In the genomic region with DNA sequence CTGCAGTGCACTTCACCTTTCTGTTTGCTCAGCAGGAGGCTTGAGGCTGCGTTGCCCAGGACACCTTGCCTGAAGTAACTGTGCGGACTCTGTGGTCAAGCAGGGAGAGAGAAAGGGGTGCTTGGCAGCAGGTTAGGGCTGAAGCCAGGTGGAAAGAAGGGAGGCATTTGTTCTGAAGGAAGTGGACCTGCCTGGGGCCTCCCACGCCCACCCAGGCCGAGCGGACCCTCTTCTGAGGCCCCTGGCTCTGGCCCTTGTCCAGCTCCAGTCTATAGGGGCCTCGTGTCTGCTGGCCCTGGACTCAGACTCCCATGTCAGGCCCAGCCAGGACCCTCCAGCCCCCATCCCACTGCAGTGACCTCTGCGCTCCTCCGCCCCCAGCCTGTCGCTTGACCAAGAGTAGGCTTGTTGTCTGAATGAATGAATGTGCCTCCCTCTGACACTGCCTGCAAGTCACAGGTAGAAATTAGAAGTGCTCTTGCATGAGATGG, we compare ENCODE assay signal across 14 cellular contexts. TPM values are rescaled to one million over a fixed set of nuclear protein-coding genes. Genes with fewer than 3 reads are reported as not detected.
DNase-seq lines count a peak whose midpoint lies in the region; ATAC-seq and TF ChIP-seq lines count a peak whose summit lies in the region.
"Had no signal": no experiment of that assay in that cellular context is flagged by ENCODE, and none has a peak within 500 bp of the region (broad histone marks: within the 10 kb centered on the region; RNA-seq: fewer than 3 reads in every experiment).

No MANE protein-coding gene starts in this region.

- H3K36me3 Mint-ChIP-seq in CD4-positive, alpha-beta T cell (ENCODE audit: low read depth) = peaks cover 26% of the 10 kb centered on the region
- H3K36me3 Mint-ChIP-seq in osteocyte (ENCODE audit: unreplicated experiment) = peaks cover 8% of the 10 kb centered on the region

- DNase-seq in 8988T (peak; percentile 2), coronary artery (ENCODE audit: low spot score) (peak; percentile 75), osteocyte (ENCODE audit: extremely low spot score, unreplicated experiment) (peak; percentile 75)
- no peak for DNase-seq in CD4-positive, alpha-beta T cell
- DNase-seq in effector memory CD4-positive, alpha-beta T cell = no peak
- DNase-seq: effector CD8-positive, alpha-beta T cell; RPMI8226; stimulated activated CD4-positive, alpha-beta T cell treated with anti-CD3 and anti-CD28 coated beads, Interleukin-2, amount 100 ng/mL, for 48 hours; stimulated activated naive CD4-positive, alpha-beta T cell treated with Interleukin-2 at 50 U/mL for 16 hours had no signal

- peaks cover 21% of the 10 kb centered on the region for H3K9me3 ChIP-seq in CD4-positive, alpha-beta T cell (ENCODE audit: control insufficient read depth, low read length)
- H3K9me3 ChIP-seq in effector memory CD4-positive, alpha-beta T cell (ENCODE audit: control insufficient read depth, low read length) = peaks cover 5% of the 10 kb centered on the region

- H3K4me3 ChIP-seq in coronary artery = peak overlapping the region; percentile 94
- H3K4me3 ChIP-seq in effector memory CD4-positive, alpha-beta T cell (ENCODE audit: insufficient read depth, low read depth, low read length, poor library complexity, severe bottlenecking) = no peak overlapping the region

- intact Hi-C loops in CD4-positive, alpha-beta T cell (cut with DNase I, micrococcal nuclease) = no loop called here

- POLR2A ChIA-PET in CD4-positive, alpha-beta T cell (lab: Charles Lee) = no interaction called here

- H3K27ac Mint-ChIP-seq in CD4-positive, alpha-beta T cell = peak overlapping the region; percentile 66
- H3K27ac Mint-ChIP-seq in osteocyte (ENCODE audit: unreplicated experiment) = no peak overlapping the region

- H3K27ac ChIP-seq in CD4-positive, alpha-beta T cell (ENCODE audit: low read depth, low read length) = no peak overlapping the region
- peak overlapping the region in 1 of 2 donors; percentile 3 for H3K27ac ChIP-seq in coronary artery
- no peak overlapping the region for H3K27ac ChIP-seq in effector memory CD4-positive, alpha-beta T cell (ENCODE audit: insufficient read depth, low read length, poor library complexity, severe bottlenecking)
- H3K27ac ChIP-seq: ascending aorta, ovary had no signal

- peak overlapping the region; percentile 80 for H3K4me3 Mint-ChIP-seq in CD4-positive, alpha-beta T cell
- no peak overlapping the region for H3K4me3 Mint-ChIP-seq in osteocyte (ENCODE audit: unreplicated experiment)

- no peaks in the 10 kb centered on the region for H3K4me1 ChIP-seq in effector memory CD4-positive, alpha-beta T cell (ENCODE audit: control insufficient read depth, insufficient read depth, low read length, poor library complexity, severe bottlenecking)
- H3K4me1 ChIP-seq: Caco-2 had no signal

- CTCF ChIA-PET in CD4-positive, alpha-beta T cell (lab: Charles Lee) = interaction anchor here (0.7 kb wide), 1 partner anchor 201 kb away, joined by 3 read pairs; no protein-coding TSS in a partner anchor

- no peak for ATAC-seq in CD4-positive, alpha-beta T cell (ENCODE audit: poor library complexity)
- ATAC-seq in GM18867 (IDR thresholded peaks at IDR 0.05; ENCODE audit: unreplicated experiment) = no peak
- no peak for ATAC-seq in HG03025 (IDR thresholded peaks at IDR 0.05; ENCODE audit: low FRiP score, unreplicated experiment)

- H3K9me3 Mint-ChIP-seq in CD4-positive, alpha-beta T cell = peaks cover 10% of the 10 kb centered on the region
- peaks cover 16% of the 10 kb centered on the region for H3K9me3 Mint-ChIP-seq in osteocyte (ENCODE audit: unreplicated experiment)

- peaks cover 18% of the 10 kb centered on the region for H3K4me1 Mint-ChIP-seq in CD4-positive, alpha-beta T cell (ENCODE audit: low read depth)
- H3K4me1 Mint-ChIP-seq in osteocyte (ENCODE audit: unreplicated experiment) = peaks cover 24% of the 10 kb centered on the region

- no peaks in the 10 kb centered on the region for H3K27me3 ChIP-seq in CD4-positive, alpha-beta T cell (ENCODE audit: control insufficient read depth, insufficient read depth, low read length)
- peaks cover 5% of the 10 kb centered on the region for H3K27me3 ChIP-seq in effector memory CD4-positive, alpha-beta T cell (replicated peaks; ENCODE audit: control insufficient read depth, insufficient read depth, low read length, poor library complexity, severe bottlenecking)
- H3K27me3 ChIP-seq: ascending aorta, ovary had no signal

- peaks cover 29% of the 10 kb centered on the region for H3K27me3 Mint-ChIP-seq in CD4-positive, alpha-beta T cell
- peaks cover 11% of the 10 kb centered on the region for H3K27me3 Mint-ChIP-seq in osteocyte (ENCODE audit: unreplicated experiment)

- H3K36me3 ChIP-seq in effector memory CD4-positive, alpha-beta T cell (ENCODE audit: control insufficient read depth, insufficient read depth, low read length) = no peaks in the 10 kb centered on the region
- H3K36me3 ChIP-seq: ovary had no signal

- no peak for TF ChIP-seq CTCF in CD4-positive, alpha-beta T cell (IDR thresholded peaks at IDR 0.05)
- TF ChIP-seq CTCF in coronary artery (IDR thresholded peaks at IDR 0.05) (no peak), osteocyte (IDR thresholded peaks at IDR 0.05) (no peak)

RNA-seq across cellular contexts. Expression of gene SNED1, which starts 2.5 kb away (rescaled TPM):
- total RNA-seq in CD4-positive, alpha-beta T cell = 10 to 100 TPM; 42.0 to 42.7 TPM
- 17.6 and 19.4 TPM in 2 replicates for total RNA-seq in osteocyte
- total RNA-seq: Caco-2 had no signal

Comparison
In these comparisons a context has a peak if more than half of its experiments do, and no peak if none do; other contexts are left out.
1. DNase-seq: peak in 8988T (single experiment), coronary artery (single experiment) and osteocyte (single experiment); none in CD4-positive, alpha-beta T cell (0 of 10) and effector memory CD4-positive, alpha-beta T cell (0 of 3).